30 cellular contexts compared by ENCODE assay signal in genomic region chr7:125877251-125877650, GRCh38.
"Had no signal": no experiment of that assay in that cellular context is flagged by ENCODE, and none has a peak within 500 bp of the region (broad histone marks: within the 10 kb centered on the region; RNA-seq: fewer than 3 reads in every experiment).

No MANE protein-coding gene starts in this region.

- H3K27ac ChIP-seq: brain microvascular endothelial cell, Peyer's patch, RWPE1, WERI-Rb-1 had no signal

- H3K27me3 ChIP-seq: brain microvascular endothelial cell, Peyer's patch had no signal

- H3K4me3 ChIP-seq: Peyer's patch had no signal

- H3K4me1 ChIP-seq: Peyer's patch had no signal

- H3K36me3 ChIP-seq: brain microvascular endothelial cell, Peyer's patch, WERI-Rb-1 had no signal

- DNase-seq: activated CD4-positive, alpha-beta memory T cell treated with anti-CD3 and anti-CD28 coated beads, Interleukin-2, amount 10 ng/mL, durations not matched to agents 7 days and 5 days; activated CD4-positive, alpha-beta T cell treated with anti-CD3 and anti-CD28 coated beads for 1 hour; activated CD4-positive, alpha-beta T cell treated with anti-CD3 and anti-CD28 coated beads for 48 hours; activated CD4-positive, CD25-positive, alpha-beta regulatory T cell; activated CD8-positive, alpha-beta memory T cell treated with anti-CD3 and anti-CD28 coated beads for 24 hours; activated CD8-positive, alpha-beta memory T cell treated with anti-CD3 and anti-CD28 coated beads, Interleukin-2, amount 10 ng/mL, durations not matched to agents 7 days and 5 days; activated CD8-positive, alpha-beta memory T cell treated with anti-CD3 and anti-CD28 coated beads, Interleukin-2, amount 50 U/mL, for 48 hours; activated effector memory CD4-positive, alpha-beta T cell treated with Interleukin-2 at 50 U/mL for 16 hours; activated naive CD4-positive, alpha-beta T cell treated with anti-CD3 and anti-CD28 coated beads, Interleukin-2, amount 10 ng/mL, durations not matched to agents 7 days and 5 days; activated naive CD8-positive, alpha-beta T cell treated with anti-CD3 and anti-CD28 coated beads, Interleukin-2, amount 50 U/mL, for 24 hours; activated T-cell treated with anti-CD3 and anti-CD28 coated beads, Interleukin-2, amount 50 U/mL, for 48 hours; anterior cingulate cortex; brain microvascular endothelial cell; central memory CD4-positive, alpha-beta T cell; NCI-H1105; NCI-H1417 treated with DMSO at 0.1 percent for 48 hours; NCI-H187 treated with DMSO at 0.1 percent for 48 hours; NCI-H2081; NCI-H2171 treated with DMSO at 0.1 percent for 48 hours; NCI-H2227 treated with DMSO at 0.1 percent for 48 hours; NCI-H524 treated with DMSO at 0.1 percent for 48 hours; NK-92 treated with Interleukin-12 subunit alpha and Interleukin-12 subunit beta, amount 100 ng/mL, for 24 hours; PC-3; Peyer's patch; SW 1271; T-helper 1 cell; T-helper 2 cell; T-helper 9 cell; WERI-Rb-1 had no signal
